In the genomic region with DNA sequence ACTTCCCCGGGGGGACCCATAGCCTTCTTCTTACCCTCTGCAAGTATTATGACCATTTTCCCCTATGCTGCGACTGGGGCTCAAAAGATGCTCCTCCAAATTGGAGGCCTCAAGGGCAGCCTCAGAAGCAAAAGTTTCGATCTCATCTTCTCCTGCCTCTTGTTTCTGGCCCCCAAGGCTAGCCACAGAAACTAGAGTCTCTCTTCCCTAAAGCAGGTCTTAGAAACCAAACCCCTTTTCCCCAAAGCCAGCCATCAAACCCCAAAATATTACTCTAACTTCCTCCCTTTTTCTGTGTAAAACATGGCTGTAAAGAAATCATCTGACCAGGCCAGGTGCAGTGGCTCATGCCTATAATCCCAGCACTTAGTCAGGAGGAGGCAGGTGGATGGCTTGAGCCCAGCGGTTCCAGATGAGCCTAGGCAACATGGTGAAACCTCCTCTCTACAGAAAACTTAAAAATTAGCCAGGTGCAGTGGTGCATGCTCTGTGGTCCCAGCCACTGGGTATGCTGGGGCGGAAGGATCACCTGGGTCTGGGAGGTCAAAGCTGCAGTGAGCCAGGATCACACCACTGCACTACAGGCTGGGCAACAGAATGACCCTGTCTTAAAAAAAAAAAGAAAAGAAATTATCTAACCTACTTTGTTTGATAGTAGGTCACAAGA, we compare ENCODE assay signal across 1 cellular context.
TF ChIP-seq lines count a peak whose summit lies in the region.

No MANE protein-coding gene starts in this region.

TF ChIP-seq in GM23338, 12 proteins besides CTCF, POLR2A, EP300 and RAD21:
- no peak for TF ChIP-seq EZH2 (IDR thresholded peaks at IDR 0.05; ENCODE audit: low read depth, unreplicated experiment)
- no peak for TF ChIP-seq POLR2AphosphoS5 (IDR thresholded peaks at IDR 0.05; ENCODE audit: low read depth)
- TF ChIP-seq, protein P1, sequence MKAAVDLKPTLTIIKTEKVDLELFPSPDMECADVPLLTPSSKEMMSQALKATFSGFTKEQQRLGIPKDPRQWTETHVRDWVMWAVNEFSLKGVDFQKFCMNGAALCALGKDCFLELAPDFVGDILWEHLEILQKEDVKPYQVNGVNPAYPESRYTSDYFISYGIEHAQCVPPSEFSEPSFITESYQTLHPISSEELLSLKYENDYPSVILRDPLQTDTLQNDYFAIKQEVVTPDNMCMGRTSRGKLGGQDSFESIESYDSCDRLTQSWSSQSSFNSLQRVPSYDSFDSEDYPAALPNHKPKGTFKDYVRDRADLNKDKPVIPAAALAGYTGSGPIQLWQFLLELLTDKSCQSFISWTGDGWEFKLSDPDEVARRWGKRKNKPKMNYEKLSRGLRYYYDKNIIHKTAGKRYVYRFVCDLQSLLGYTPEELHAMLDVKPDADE (IDR thresholded peaks at IDR 0.05), result no peak
- TF ChIP-seq CREB1 (CRISPR knock-in tag; IDR thresholded peaks at IDR 0.05; ENCODE audit: low read depth), result no peak
- TF ChIP-seq ZNF114 (CRISPR knock-in tag; IDR thresholded peaks at IDR 0.05), result no peak
- no peak for TF ChIP-seq JUNB (IDR thresholded peaks at IDR 0.05; ENCODE audit: unreplicated experiment)
- no peak for TF ChIP-seq EZH2phosphoT487 (IDR thresholded peaks at IDR 0.05; ENCODE audit: unreplicated experiment)
- TF ChIP-seq STAT1 (IDR thresholded peaks at IDR 0.05; ENCODE audit: unreplicated experiment), result no peak
- TF ChIP-seq, protein P2, sequence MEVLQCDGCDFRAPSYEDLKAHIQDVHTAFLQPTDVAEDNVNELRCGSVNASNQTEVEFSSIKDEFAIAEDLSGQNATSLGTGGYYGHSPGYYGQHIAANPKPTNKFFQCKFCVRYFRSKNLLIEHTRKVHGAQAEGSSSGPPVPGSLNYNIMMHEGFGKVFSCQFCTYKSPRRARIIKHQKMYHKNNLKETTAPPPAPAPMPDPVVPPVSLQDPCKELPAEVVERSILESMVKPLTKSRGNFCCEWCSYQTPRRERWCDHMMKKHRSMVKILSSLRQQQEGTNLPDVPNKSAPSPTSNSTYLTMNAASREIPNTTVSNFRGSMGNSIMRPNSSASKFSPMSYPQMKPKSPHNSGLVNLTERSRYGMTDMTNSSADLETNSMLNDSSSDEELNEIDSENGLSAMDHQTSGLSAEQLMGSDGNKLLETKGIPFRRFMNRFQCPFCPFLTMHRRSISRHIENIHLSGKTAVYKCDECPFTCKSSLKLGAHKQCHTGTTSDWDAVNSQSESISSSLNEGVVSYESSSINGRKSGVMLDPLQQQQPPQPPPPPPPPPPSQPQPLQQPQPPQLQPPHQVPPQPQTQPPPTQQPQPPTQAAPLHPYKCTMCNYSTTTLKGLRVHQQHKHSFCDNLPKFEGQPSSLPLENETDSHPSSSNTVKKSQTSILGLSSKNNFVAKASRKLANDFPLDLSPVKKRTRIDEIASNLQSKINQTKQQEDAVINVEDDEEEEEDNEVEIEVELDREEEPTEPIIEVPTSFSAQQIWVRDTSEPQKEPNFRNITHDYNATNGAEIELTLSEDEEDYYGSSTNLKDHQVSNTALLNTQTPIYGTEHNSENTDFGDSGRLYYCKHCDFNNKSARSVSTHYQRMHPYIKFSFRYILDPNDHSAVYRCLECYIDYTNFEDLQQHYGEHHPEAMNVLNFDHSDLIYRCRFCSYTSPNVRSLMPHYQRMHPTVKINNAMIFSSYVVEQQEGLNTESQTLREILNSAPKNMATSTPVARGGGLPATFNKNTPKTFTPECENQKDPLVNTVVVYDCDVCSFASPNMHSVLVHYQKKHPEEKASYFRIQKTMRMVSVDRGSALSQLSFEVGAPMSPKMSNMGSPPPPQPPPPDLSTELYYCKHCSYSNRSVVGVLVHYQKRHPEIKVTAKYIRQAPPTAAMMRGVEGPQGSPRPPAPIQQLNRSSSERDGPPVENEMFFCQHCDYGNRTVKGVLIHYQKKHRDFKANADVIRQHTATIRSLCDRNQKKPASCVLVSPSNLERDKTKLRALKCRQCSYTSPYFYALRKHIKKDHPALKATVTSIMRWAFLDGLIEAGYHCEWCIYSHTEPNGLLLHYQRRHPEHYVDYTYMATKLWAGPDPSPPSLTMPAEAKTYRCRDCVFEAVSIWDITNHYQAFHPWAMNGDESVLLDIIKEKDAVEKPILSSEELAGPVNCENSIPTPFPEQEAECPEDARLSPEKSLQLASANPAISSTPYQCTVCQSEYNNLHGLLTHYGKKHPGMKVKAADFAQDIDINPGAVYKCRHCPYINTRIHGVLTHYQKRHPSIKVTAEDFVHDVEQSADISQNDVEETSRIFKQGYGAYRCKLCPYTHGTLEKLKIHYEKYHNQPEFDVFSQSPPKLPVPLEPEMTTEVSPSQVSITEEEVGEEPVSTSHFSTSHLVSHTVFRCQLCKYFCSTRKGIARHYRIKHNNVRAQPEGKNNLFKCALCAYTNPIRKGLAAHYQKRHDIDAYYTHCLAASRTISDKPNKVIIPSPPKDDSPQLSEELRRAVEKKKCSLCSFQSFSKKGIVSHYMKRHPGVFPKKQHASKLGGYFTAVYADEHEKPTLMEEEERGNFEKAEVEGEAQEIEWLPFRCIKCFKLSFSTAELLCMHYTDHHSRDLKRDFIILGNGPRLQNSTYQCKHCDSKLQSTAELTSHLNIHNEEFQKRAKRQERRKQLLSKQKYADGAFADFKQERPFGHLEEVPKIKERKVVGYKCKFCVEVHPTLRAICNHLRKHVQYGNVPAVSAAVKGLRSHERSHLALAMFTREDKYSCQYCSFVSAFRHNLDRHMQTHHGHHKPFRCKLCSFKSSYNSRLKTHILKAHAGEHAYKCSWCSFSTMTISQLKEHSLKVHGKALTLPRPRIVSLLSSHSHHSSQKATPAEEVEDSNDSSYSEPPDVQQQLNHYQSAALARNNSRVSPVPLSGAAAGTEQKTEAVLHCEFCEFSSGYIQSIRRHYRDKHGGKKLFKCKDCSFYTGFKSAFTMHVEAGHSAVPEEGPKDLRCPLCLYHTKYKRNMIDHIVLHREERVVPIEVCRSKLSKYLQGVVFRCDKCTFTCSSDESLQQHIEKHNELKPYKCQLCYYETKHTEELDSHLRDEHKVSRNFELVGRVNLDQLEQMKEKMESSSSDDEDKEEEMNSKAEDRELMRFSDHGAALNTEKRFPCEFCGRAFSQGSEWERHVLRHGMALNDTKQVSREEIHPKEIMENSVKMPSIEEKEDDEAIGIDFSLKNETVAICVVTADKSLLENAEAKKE (CRISPR knock-in tag; IDR thresholded peaks at IDR 0.05), result no peak
- TF ChIP-seq ZNF331 (CRISPR knock-in tag; IDR thresholded peaks at IDR 0.05; ENCODE audit: low read depth), result no peak
- no peak for TF ChIP-seq NANOG (IDR thresholded peaks at IDR 0.05; ENCODE audit: borderline replicate concordance)
- TF ChIP-seq REST (IDR thresholded peaks at IDR 0.05; ENCODE audit: unreplicated experiment), result no peak
